In the genomic region with DNA sequence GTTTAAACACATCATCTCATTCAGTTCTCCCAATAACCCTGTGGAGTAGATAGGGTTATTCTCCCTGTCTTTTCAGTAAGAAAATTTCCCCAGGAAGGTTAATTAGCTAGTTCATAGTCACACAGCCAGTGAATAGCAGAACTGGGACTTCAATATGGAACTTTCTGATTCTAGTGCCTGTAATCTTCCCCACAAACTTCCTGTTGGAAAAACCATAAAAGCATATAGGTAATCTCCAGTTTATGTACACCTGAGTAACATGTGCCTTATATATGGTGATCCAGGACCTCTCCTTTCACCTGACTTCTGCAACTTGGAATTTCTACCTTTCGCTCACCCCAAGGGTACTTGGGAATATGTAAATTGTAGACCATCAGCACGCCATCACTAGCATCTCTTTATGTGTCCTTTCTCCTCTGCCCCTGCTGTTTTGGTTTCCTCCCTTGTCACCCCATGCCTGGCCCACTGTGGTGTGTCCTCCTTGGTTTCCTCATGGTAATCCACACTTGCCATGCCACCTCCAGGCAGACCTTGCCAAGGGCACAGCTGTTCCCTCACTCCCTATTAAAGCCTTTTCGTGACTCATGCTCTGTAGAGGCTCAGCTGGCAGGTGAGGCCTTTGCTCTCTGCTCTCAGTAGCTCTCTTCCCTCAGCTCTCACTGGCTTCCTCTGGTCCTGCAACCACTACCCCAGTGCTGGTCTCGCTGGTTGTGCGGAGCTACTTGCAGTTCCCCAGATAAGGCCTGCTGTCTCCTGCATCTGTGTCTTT, we compare ENCODE assay signal across 20 cellular contexts.
"Had no signal": no experiment of that assay in that cellular context is flagged by ENCODE, and none has a peak within 500 bp of the region (broad histone marks: within the 10 kb centered on the region; RNA-seq: fewer than 3 reads in every experiment).

No MANE protein-coding gene starts in this region.

- H3K4me1 ChIP-seq: adrenal gland, prostate gland, right atrium auricular region, tibial nerve, uterus had no signal

- H3K9me3 ChIP-seq: adrenal gland, prostate gland, right atrium auricular region, tibial nerve, uterus had no signal

- ATAC-seq: activated CD4-positive, alpha-beta T cell treated with anti-CD3 and anti-CD28 coated beads for 36 hours; left lobe of liver; stimulated activated naive CD8-positive, alpha-beta T cell treated with anti-CD3 and anti-CD28 coated beads, Interleukin-15, Interleukin-2, amounts not matched to agents 100 U/mL and 50 U/mL, for 24 hours; WTC11 had no signal

- H3K27me3 ChIP-seq: adrenal gland, right atrium auricular region, tibial nerve, uterus had no signal

- DNase-seq: activated CD4-positive, alpha-beta T cell treated with anti-CD3 and anti-CD28 coated beads for 36 hours; activated CD4-positive, alpha-beta T cell treated with anti-CD3 and anti-CD28 coated beads, Interleukin-2, amount 50 U/mL, for 48 hours; activated gamma-delta T cell; adrenal gland; dermis blood vessel endothelial cell; effector memory CD4-positive, alpha-beta T cell; foreskin fibroblast; glutamatergic neuron; hypothalamus; islet precursor cell; midbrain; naive B cell; stimulated activated naive CD8-positive, alpha-beta T cell treated with anti-CD3 and anti-CD28 coated beads, Interleukin-15, Interleukin-2, amounts not matched to agents 100 U/mL and 50 U/mL, for 24 hours; uterus had no signal

- H3K27ac ChIP-seq: adrenal gland, prostate gland, right atrium auricular region, tibial nerve, uterus had no signal

- H3K36me3 ChIP-seq: adrenal gland, prostate gland, right atrium auricular region, tibial nerve, uterus had no signal

- H3K4me3 ChIP-seq: adrenal gland, lung, prostate gland, right atrium auricular region, tibial nerve, uterus had no signal
